ENCODE assay signal across 9 cellular contexts in genomic region chr19:48741222-48741999, GRCh38. TPM values are rescaled to one million over a fixed set of nuclear protein-coding genes. Genes with fewer than 3 reads are reported as not detected.
A peak's percentile ranks its signal among the peaks of the same experiment; 100 is the strongest.
DNase-seq lines count a peak whose midpoint lies in the region; ATAC-seq and TF ChIP-seq lines count a peak whose summit lies in the region.
"Had no signal": no experiment of that assay in that cellular context is flagged by ENCODE, and none has a peak within 500 bp of the region (broad histone marks: within the 10 kb centered on the region; RNA-seq: fewer than 3 reads in every experiment).

No MANE protein-coding gene starts in this region.

- DNase-seq in CMK (ENCODE audit: low read depth) (peak; percentile 85), cerebellum (ENCODE audit: low spot score) (peak; percentile 85), GM19238 (ENCODE audit: insufficient read length, low spot score) (no peak)
- peak in 2 of 10 donors; percentile 33 to 37 for DNase-seq in naive thymus-derived CD8-positive, alpha-beta T cell

- peaks cover 5 to 29% (median 10%) of the 10 kb centered on the region in 5 donors for H3K27me3 Mint-ChIP-seq in naive thymus-derived CD8-positive, alpha-beta T cell

- H3K9me3 Mint-ChIP-seq in naive thymus-derived CD8-positive, alpha-beta T cell = peaks cover 0 to 4% (median 0%) of the 10 kb centered on the region in 9 donors

- ATAC-seq in naive thymus-derived CD8-positive, alpha-beta T cell = no peak
- ATAC-seq in HG03097 (IDR thresholded peaks at IDR 0.05; ENCODE audit: low FRiP score, unreplicated experiment) = no peak
- ATAC-seq in HG03520 (IDR thresholded peaks at IDR 0.05; ENCODE audit: unreplicated experiment) = no peak
- no peak for ATAC-seq in GM18868 (IDR thresholded peaks at IDR 0.05; ENCODE audit: unreplicated experiment)

- TF ChIP-seq RAD21 in Ishikawa (IDR thresholded peaks at IDR 0.05; ENCODE audit: low read depth) = no peak

- H3K4me3 Mint-ChIP-seq in naive thymus-derived CD8-positive, alpha-beta T cell = peak overlapping the region in 7 of 10 donors; percentile 36 to 72 (median 51)

- H3K4me1 Mint-ChIP-seq in naive thymus-derived CD8-positive, alpha-beta T cell = peaks cover 11 to 36% (median 25%) of the 10 kb centered on the region in 4 donors

- no peak for TF ChIP-seq EP300 in Ishikawa (IDR thresholded peaks at IDR 0.05; ENCODE audit: borderline replicate concordance)

- H3K36me3 Mint-ChIP-seq in naive thymus-derived CD8-positive, alpha-beta T cell = no peaks in the 10 kb centered on the region

- POLR2A ChIA-PET in naive thymus-derived CD8-positive, alpha-beta T cell (lab: Charles Lee) = no interaction called here

- H3K27ac Mint-ChIP-seq in naive thymus-derived CD8-positive, alpha-beta T cell = no peak overlapping the region

TF ChIP-seq in Ishikawa, 13 proteins besides CTCF, POLR2A, EP300 and RAD21:
- TF ChIP-seq NFIC (IDR thresholded peaks at IDR 0.05) (no peak), YY1 (IDR thresholded peaks at IDR 0.05; ENCODE audit: low read depth) (no peak), REST (IDR thresholded peaks at IDR 0.05; ENCODE audit: low read depth) (no peak), TCF12 (IDR thresholded peaks at IDR 0.05; ENCODE audit: low read depth) (no peak), TAF1 (IDR thresholded peaks at IDR 0.05; ENCODE audit: low read depth) (no peak), ZBTB7A (IDR thresholded peaks at IDR 0.05; ENCODE audit: low read depth) (no peak), MAX (IDR thresholded peaks at IDR 0.05) (no peak), USF1 (IDR thresholded peaks at IDR 0.05) (peak; percentile 29; the same call in 1 of the 2 replicates)

RNA-seq across cellular contexts. Expression of gene RASIP1, which starts 1.0 kb away (rescaled TPM):
- 4.7 TPM for total RNA-seq in cerebellum
- under 1 TPM in 1 of 2 experiments, not detected in 1; 0.25 TPM for total RNA-seq in naive thymus-derived CD8-positive, alpha-beta T cell
- under 1 TPM in 2 of 3 donors, not detected in 1; 0.10 to 0.26 TPM for polyA plus RNA-seq in naive thymus-derived CD8-positive, alpha-beta T cell

RNA-seq across cellular contexts. Expression of gene IZUMO1, which starts 5.3 kb away (rescaled TPM):
- 0.27 TPM for total RNA-seq in cerebellum
- total RNA-seq in naive thymus-derived CD8-positive, alpha-beta T cell = not detected
- not detected for polyA plus RNA-seq in naive thymus-derived CD8-positive, alpha-beta T cell
- total RNA-seq: T-helper 2 cell treated with Interferon-gamma antibody and Interleukin-4, amounts not matched to agents 100 ng/mL and 5 ng/mL, for 36 hours had no signal

RNA-seq across cellular contexts. Expression of gene FUT1, which starts 11.0 kb away (rescaled TPM):
- total RNA-seq in cerebellum = 7.4 TPM
- total RNA-seq in naive thymus-derived CD8-positive, alpha-beta T cell = not detected
- not detected for polyA plus RNA-seq in naive thymus-derived CD8-positive, alpha-beta T cell

RNA-seq across cellular contexts. Expression of gene FGF21, which starts 13.9 kb away (rescaled TPM):
- total RNA-seq in cerebellum = not detected
- not detected for total RNA-seq in naive thymus-derived CD8-positive, alpha-beta T cell
- polyA plus RNA-seq in naive thymus-derived CD8-positive, alpha-beta T cell = not detected
- total RNA-seq: T-helper 2 cell treated with Interferon-gamma antibody and Interleukin-4, amounts not matched to agents 100 ng/mL and 5 ng/mL, for 36 hours had no signal

RNA-seq across cellular contexts. Expression of gene MAMSTR, which starts 21.9 kb away (rescaled TPM):
- total RNA-seq in cerebellum = 1.1 TPM
- total RNA-seq in naive thymus-derived CD8-positive, alpha-beta T cell = 1 to 10 TPM; 2.1 to 2.4 TPM
- under 1 TPM; 0.28 to 0.77 (median 0.49) TPM for polyA plus RNA-seq in naive thymus-derived CD8-positive, alpha-beta T cell
